In genomic region chrX:69285881-69286545, GRCh38 we compare ENCODE assay signal across 8 cellular contexts.
DNase-seq lines count a peak whose midpoint lies in the region; ATAC-seq and TF ChIP-seq lines count a peak whose summit lies in the region.

No MANE protein-coding gene starts in this region.

- intact Hi-C loops in right cardiac atrium (cut with DNase I): loop anchor here (5.0 to 10.0 kb wide), 4 partner anchors 131 to 461 kb away; partner anchors contain the start of gene EFNB1 (in 4 of the 4)
- intact Hi-C loops in sciatic nerve (cut with DNase I): loop anchor here (5.0 kb wide), 1 partner anchor 459 kb away; the partner anchor contains the start of gene EFNB1

- H3K79me2 ChIP-seq in SK-N-SH (ENCODE audit: insufficient read depth): no peaks in the 10 kb centered on the region

- H3K4me1 ChIP-seq in SK-N-SH (ENCODE audit: control insufficient read depth in 1 of 2, insufficient read depth in 2 of 2, low read depth in 1 of 2, low read length in 1 of 2) (peaks cover 0 to 6% of the 10 kb centered on the region in 2 experiments; a peak in 2 of 4 replicates), right cardiac atrium (ENCODE audit: control insufficient read depth, insufficient read depth, low read length) (peaks cover 4% of the 10 kb centered on the region)

- H3F3A ChIP-seq in SK-N-SH (replicated peaks; ENCODE audit: insufficient read depth): no peaks in the 10 kb centered on the region

- no peaks in the 10 kb centered on the region for H3K9me2 ChIP-seq in SK-N-SH

- no peaks in the 10 kb centered on the region for H3K9me3 ChIP-seq in SK-N-SH
- no peaks in the 10 kb centered on the region for H3K9me3 ChIP-seq in right cardiac atrium (ENCODE audit: control insufficient read depth, low read length)

- no peaks in the 10 kb centered on the region for H4K20me1 ChIP-seq in SK-N-SH (ENCODE audit: insufficient read depth)

- TF ChIP-seq EP300 in SK-N-SH (IDR thresholded peaks at IDR 0.05; ENCODE audit: borderline replicate concordance in 1 of 2, low read depth in 1 of 2, low read length in 1 of 2): no peak

- H3K36me3 ChIP-seq in SK-N-SH (replicated peaks in 1 of 2; ENCODE audit: control insufficient read depth in 1 of 2, insufficient read depth in 2 of 2, low read length in 1 of 2): no peaks in the 10 kb centered on the region

- POLR2A ChIA-PET in SK-N-SH (lab: Yijun Ruan, JAX): no interaction called here

- DNase-seq in SK-N-SH (peak; percentile 87), amniotic epithelial cell (ENCODE audit: low read depth) (peak; percentile 5), right cardiac atrium (peak; percentile 66 to 91 (median 90)), sciatic nerve (ENCODE audit: low spot score) (peak; percentile 86), putamen (ENCODE audit: low spot score) (no peak)

- H3K4me2 ChIP-seq in SK-N-SH: peak overlapping the region; percentile 86

- peak; percentile 80 for TF ChIP-seq RAD21 in SK-N-SH (IDR thresholded peaks at IDR 0.05; ENCODE audit: low read length)

- H3K27ac ChIP-seq in SK-N-SH (ENCODE audit: low read depth in 2 of 2, low read length in 1 of 2) (no peak overlapping the region), right cardiac atrium (ENCODE audit: low read length) (no peak overlapping the region)

- ATAC-seq in HG03342 (IDR thresholded peaks at IDR 0.05; ENCODE audit: unreplicated experiment): peak; percentile 60
- peak; percentile 78 to 83 for ATAC-seq in right cardiac atrium
- peak; percentile 85 for ATAC-seq in sciatic nerve
- no peak for ATAC-seq in HG03039 (IDR thresholded peaks at IDR 0.05; ENCODE audit: unreplicated experiment)

- CTCF ChIA-PET in SK-N-SH (lab: Yijun Ruan, JAX): interaction anchor here (0.6 to 3.9 kb wide), 8 partner anchors 10 to 463 kb away, joined by 3 to 30 read pairs (median 11); partner anchors contain the start of gene EFNB1

- TF ChIP-seq CTCF in GM12874 (IDR thresholded peaks at IDR 0.05; ENCODE audit: insufficient read depth, low read depth, low read length) (peak; percentile 75), SK-N-SH (IDR thresholded peaks at IDR 0.05) (peak; percentile 90)

- 0% methylated on average over 21 of the region's 31 CpGs for WGBS in SK-N-SH (ENCODE audit: low lambda C conversion rate)
- 4% methylated on average over 31 of the region's 31 CpGs for WGBS in right cardiac atrium

- H3K27me3 ChIP-seq in SK-N-SH (ENCODE audit: insufficient read depth): peaks cover 10% of the 10 kb centered on the region; the same call in 1 of the 2 replicates
- no peaks in the 10 kb centered on the region for H3K27me3 ChIP-seq in right cardiac atrium (ENCODE audit: control insufficient read depth, insufficient read depth)

- H3K9ac ChIP-seq in SK-N-SH: no peak overlapping the region

- H3K4me3 ChIP-seq in SK-N-SH (ENCODE audit: low read depth in 2 of 2, low read length in 1 of 2) (peak overlapping the region; percentile 41 to 56), right cardiac atrium (ENCODE audit: low read length) (peak overlapping the region; percentile 43)

- no peak overlapping the region for H2AFZ ChIP-seq in SK-N-SH (ENCODE audit: low read depth)

TF ChIP-seq in SK-N-SH, 30 proteins besides CTCF, POLR2A, EP300 and RAD21:
- TF ChIP-seq USF1 (IDR thresholded peaks at IDR 0.05; ENCODE audit: borderline replicate concordance, low read depth): no peak
- peak; percentile 80 for TF ChIP-seq SMC3 (IDR thresholded peaks at IDR 0.05; ENCODE audit: low read depth, low read length)
- TF ChIP-seq ELF1 (IDR thresholded peaks at IDR 0.05): no peak
- TF ChIP-seq RFX5 (IDR thresholded peaks at IDR 0.05; ENCODE audit: low read length): no peak
